Comparison of ENCODE assay signal across 30 cellular contexts in the genomic region with DNA sequence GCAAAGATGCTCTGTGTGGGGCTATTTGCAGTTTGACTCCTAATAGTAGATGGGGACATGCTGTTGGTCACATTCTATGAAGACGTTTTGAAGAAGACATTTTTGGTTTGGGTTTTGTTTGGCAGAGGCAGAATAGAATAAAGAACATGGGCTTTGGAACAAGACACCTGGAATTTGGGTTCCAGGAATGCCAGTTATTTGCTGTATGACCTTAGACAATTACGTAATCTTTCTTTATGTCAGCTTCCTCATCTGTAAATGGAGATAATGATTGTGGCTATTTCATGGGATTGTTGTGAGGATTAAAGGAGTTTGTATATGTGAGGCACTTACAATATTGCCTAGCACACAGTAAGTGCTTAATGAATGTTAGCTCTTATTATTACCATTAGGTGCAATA.
"Had no signal": no experiment of that assay in that cellular context is flagged by ENCODE, and none has a peak within 500 bp of the region (broad histone marks: within the 10 kb centered on the region; RNA-seq: fewer than 3 reads in every experiment).

No MANE protein-coding gene starts in this region.

- ATAC-seq: activated CD8-positive, alpha-beta T cell treated with anti-CD3 and anti-CD28 coated beads for 36 hours; activated T-cell treated with anti-CD3 and anti-CD28 coated beads, Interleukin-2, amount 50 U/mL, for 4 hours; activated T-helper 17 cell treated with anti-CD3 and anti-CD28 coated beads, Interleukin-2, amount 50 U/mL, for 72 hours; left lung; lower lobe of right lung; naive thymus-derived CD8-positive, alpha-beta T cell; right cardiac atrium; stimulated activated naive CD8-positive, alpha-beta T cell treated with anti-CD3 and anti-CD28 coated beads, Interleukin-15, Interleukin-2, amounts not matched to agents 100 U/mL and 50 U/mL, for 24 hours had no signal

- H3K27ac ChIP-seq: colonic mucosa, epithelial cell of prostate, esophagus squamous epithelium, left lung, lower lobe of right lung, parathyroid adenoma, testis, transverse colon, uterus had no signal

- H3K36me3 ChIP-seq: colonic mucosa, transverse colon, uterus had no signal

- DNase-seq: activated CD4-positive, alpha-beta T cell treated with anti-CD3 and anti-CD28 coated beads for 1 hour; activated CD4-positive, alpha-beta T cell treated with anti-CD3 and anti-CD28 coated beads, Interleukin-2, amount 50 U/mL, for 1 hour; activated CD8-positive, alpha-beta T cell treated with anti-CD3 and anti-CD28 coated beads for 36 hours; activated gamma-delta T cell treated with Interleukin-2 at 50 U/mL for 16 hours; activated naive CD4-positive, alpha-beta T cell treated with anti-CD3 and anti-CD28 coated beads, Interleukin-2, amount 50 U/mL, for 16 hours; activated T-cell treated with anti-CD3 and anti-CD28 coated beads, Interleukin-2, amount 50 U/mL, for 4 hours; amygdala; colonic mucosa; effector CD8-positive, alpha-beta T cell; esophagus squamous epithelium; glutamatergic neuron; left lung; lower lobe of right lung; mesenchymal stem cell; naive thymus-derived CD8-positive, alpha-beta T cell; nucleus accumbens; right cardiac atrium; stimulated activated CD4-positive, alpha-beta T cell treated with anti-CD3 and anti-CD28 coated beads, Interleukin-4, amount 100 ng/mL, for 1 hour; stimulated activated naive CD8-positive, alpha-beta T cell treated with anti-CD3 and anti-CD28 coated beads, Interleukin-15, Interleukin-2, amounts not matched to agents 100 U/mL and 50 U/mL, for 24 hours; testis; transverse colon; uterus had no signal

- H3K27me3 Mint-ChIP-seq: activated CD8-positive, alpha-beta T cell treated with anti-CD3 and anti-CD28 coated beads for 36 hours; activated T-helper 17 cell treated with anti-CD3 and anti-CD28 coated beads, Interleukin-2, amount 50 U/mL, for 72 hours; naive thymus-derived CD8-positive, alpha-beta T cell had no signal

- H3K4me3 Mint-ChIP-seq: activated CD8-positive, alpha-beta T cell treated with anti-CD3 and anti-CD28 coated beads for 36 hours; activated T-cell treated with anti-CD3 and anti-CD28 coated beads, Interleukin-2, amount 50 U/mL, for 4 hours; activated T-helper 17 cell treated with anti-CD3 and anti-CD28 coated beads, Interleukin-2, amount 50 U/mL, for 72 hours; naive thymus-derived CD8-positive, alpha-beta T cell; neural crest cell; T-helper 2 cell treated with Interferon-gamma antibody and Interleukin-4, amounts not matched to agents 5 μg/mL and 100 μg/mL, for 36 hours had no signal

- H3K4me1 ChIP-seq: colonic mucosa, esophagus squamous epithelium, left lung, lower lobe of right lung, transverse colon, uterus had no signal

- H3K27me3 ChIP-seq: colonic mucosa, esophagus squamous epithelium, left lung, testis, transverse colon, uterus had no signal

- H3K4me1 Mint-ChIP-seq: activated T-helper 17 cell treated with anti-CD3 and anti-CD28 coated beads, Interleukin-2, amount 50 U/mL, for 72 hours; neural crest cell had no signal

- H3K9me3 ChIP-seq: colonic mucosa, left lung, lower lobe of right lung, testis, transverse colon, uterus had no signal

- H3K4me3 ChIP-seq: colonic mucosa, esophagus squamous epithelium, left lung, lower lobe of right lung, testis, transverse colon, uterus had no signal

- H3K27ac Mint-ChIP-seq: activated CD8-positive, alpha-beta T cell treated with anti-CD3 and anti-CD28 coated beads for 36 hours; activated T-helper 17 cell treated with anti-CD3 and anti-CD28 coated beads, Interleukin-2, amount 50 U/mL, for 72 hours; naive thymus-derived CD8-positive, alpha-beta T cell; T-helper 2 cell treated with Interferon-gamma antibody and Interleukin-4, amounts not matched to agents 5 μg/mL and 100 μg/mL, for 36 hours had no signal

- H2AFZ ChIP-seq: parathyroid adenoma had no signal

- H3K79me2 ChIP-seq: parathyroid adenoma had no signal

- H3K9ac ChIP-seq: parathyroid adenoma had no signal

- FAIRE-seq: endometrium, frontal cortex, islet of Langerhans had no signal
